In the genomic region with DNA sequence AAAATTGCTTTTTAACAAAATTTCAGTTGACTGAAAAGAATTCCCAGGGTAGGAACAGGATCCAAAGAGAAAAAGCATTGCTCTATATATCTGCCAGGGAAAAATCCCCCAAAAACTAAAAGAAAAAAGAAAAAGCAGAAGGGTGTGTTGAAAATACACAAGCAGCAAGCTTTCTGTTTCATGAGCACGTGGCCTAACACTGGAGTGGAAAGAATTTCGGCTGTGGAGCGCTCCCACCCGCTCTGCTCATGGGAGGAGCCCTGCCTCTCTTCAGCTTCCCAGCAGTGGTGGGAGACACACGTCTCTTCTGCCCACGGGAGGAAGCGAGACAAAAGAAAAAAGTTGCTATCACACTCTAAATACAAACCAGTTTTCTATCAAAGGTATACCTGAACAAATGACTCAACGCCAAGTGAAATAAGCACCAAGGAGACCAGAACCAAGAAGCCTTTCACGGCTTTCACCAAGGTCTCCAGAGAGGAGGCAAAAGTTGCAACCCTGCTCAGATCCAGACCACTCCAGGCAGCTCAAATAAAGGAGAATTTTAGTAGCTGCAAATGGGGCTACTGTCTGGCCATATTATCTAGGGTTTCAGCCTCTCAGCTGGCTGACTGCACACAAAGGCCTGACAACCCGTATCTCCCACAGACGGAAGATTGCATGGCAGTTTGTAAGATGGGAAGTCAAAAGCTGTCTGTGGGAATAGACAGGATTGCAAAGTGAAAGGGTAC, we compare ENCODE assay signal across 13 cellular contexts. TPM values are rescaled to one million over a fixed set of nuclear protein-coding genes. Genes with fewer than 3 reads are reported as not detected.
DNase-seq lines count a peak whose midpoint lies in the region; ATAC-seq and TF ChIP-seq lines count a peak whose summit lies in the region.
"Had no signal": no experiment of that assay in that cellular context is flagged by ENCODE, and none has a peak within 500 bp of the region (broad histone marks: within the 10 kb centered on the region; RNA-seq: fewer than 3 reads in every experiment).

No MANE protein-coding gene starts in this region.

- H4K20me1 ChIP-seq in hepatocyte (ENCODE audit: insufficient read depth, poor library complexity, severe bottlenecking), result no peaks in the 10 kb centered on the region

- H3K27ac ChIP-seq in hepatocyte, result no peak overlapping the region
- peak overlapping the region; percentile 31 to 47 (median 40) for H3K27ac ChIP-seq in gastrocnemius medialis

- no peak overlapping the region for H3K27ac Mint-ChIP-seq in activated CD8-positive, alpha-beta T cell treated with anti-CD3 and anti-CD28 coated beads, Interleukin-2, amount 10 ng/mL, durations not matched to agents 7 days and 5 days

- peak; percentile 31 for ATAC-seq in GM19351 (IDR thresholded peaks at IDR 0.05; ENCODE audit: unreplicated experiment)
- ATAC-seq in activated CD8-positive, alpha-beta T cell treated with anti-CD3 and anti-CD28 coated beads, Interleukin-2, amount 10 ng/mL, durations not matched to agents 7 days and 5 days, result peak; percentile 27
- peak; percentile 42 to 78 for ATAC-seq in gastrocnemius medialis
- ATAC-seq in HG02623 (IDR thresholded peaks at IDR 0.05; ENCODE audit: unreplicated experiment), result no peak
- no peak for ATAC-seq in GM18498 (IDR thresholded peaks at IDR 0.05; ENCODE audit: unreplicated experiment)

- H3K36me3 ChIP-seq in hepatocyte (replicated peaks; ENCODE audit: insufficient read depth, low read depth) (no peaks in the 10 kb centered on the region), gastrocnemius medialis (no peaks in the 10 kb centered on the region)

- no peaks in the 10 kb centered on the region for H3K9me3 ChIP-seq in hepatocyte (ENCODE audit: low read depth)
- H3K9me3 ChIP-seq in gastrocnemius medialis, result no peaks in the 10 kb centered on the region

- H3K4me3 Mint-ChIP-seq in activated CD8-positive, alpha-beta T cell treated with anti-CD3 and anti-CD28 coated beads, Interleukin-2, amount 10 ng/mL, durations not matched to agents 7 days and 5 days, result no peak overlapping the region

- peaks cover 8% of the 10 kb centered on the region for H3K9me3 Mint-ChIP-seq in activated CD8-positive, alpha-beta T cell treated with anti-CD3 and anti-CD28 coated beads, Interleukin-2, amount 10 ng/mL, durations not matched to agents 7 days and 5 days (ENCODE audit: insufficient read depth)

- H3K36me3 Mint-ChIP-seq in activated CD8-positive, alpha-beta T cell treated with anti-CD3 and anti-CD28 coated beads, Interleukin-2, amount 10 ng/mL, durations not matched to agents 7 days and 5 days (ENCODE audit: low read depth), result no peaks in the 10 kb centered on the region

- no peaks in the 10 kb centered on the region for H3K27me3 ChIP-seq in hepatocyte
- H3K27me3 ChIP-seq in gastrocnemius medialis, result no peaks in the 10 kb centered on the region

- 53% methylated on average over 11 of the region's 11 CpGs for WGBS in hepatocyte (ENCODE audit: low lambda C conversion rate, missing lambda C conversion rate)

- POLR2A ChIA-PET in activated CD8-positive, alpha-beta T cell treated with anti-CD3 and anti-CD28 coated beads, Interleukin-2, amount 10 ng/mL, durations not matched to agents 7 days and 5 days (lab: Charles Lee), result no interaction called here

- intact Hi-C loops in gastrocnemius medialis (cut with DNase I; ENCODE audit: low total_unique reads), result no loop called here

- peaks cover 8% of the 10 kb centered on the region for H3K27me3 Mint-ChIP-seq in activated CD8-positive, alpha-beta T cell treated with anti-CD3 and anti-CD28 coated beads, Interleukin-2, amount 10 ng/mL, durations not matched to agents 7 days and 5 days (ENCODE audit: low read depth)

- in situ Hi-C loops in gastrocnemius medialis (cut with MboI; ENCODE audit: low sequenced_read_pairs in 4 of 4), result no loop called here

- TF ChIP-seq CTCF in hepatocyte (IDR thresholded peaks at IDR 0.05; ENCODE audit: poor library complexity) (no peak), gastrocnemius medialis (IDR thresholded peaks at IDR 0.05 in 4 of 5, conservative IDR thresholded peaks at IDR 0.05 in 1 of 5) (no peak)

- no peak for TF ChIP-seq POLR2A in gastrocnemius medialis (IDR thresholded peaks at IDR 0.05)

- no peaks in the 10 kb centered on the region for H3K9me2 ChIP-seq in hepatocyte (replicated peaks; ENCODE audit: insufficient read depth)

- no peak overlapping the region for H3K4me3 ChIP-seq in hepatocyte
- H3K4me3 ChIP-seq in gastrocnemius medialis, result peak overlapping the region in 3 of 4 donors; percentile 16 to 32 (median 17)

- H3K4me1 Mint-ChIP-seq in activated CD8-positive, alpha-beta T cell treated with anti-CD3 and anti-CD28 coated beads, Interleukin-2, amount 10 ng/mL, durations not matched to agents 7 days and 5 days (ENCODE audit: low read depth), result peaks cover 6% of the 10 kb centered on the region

- H3K4me2 ChIP-seq in hepatocyte, result no peak overlapping the region

- CTCF ChIA-PET in activated CD8-positive, alpha-beta T cell treated with anti-CD3 and anti-CD28 coated beads, Interleukin-2, amount 10 ng/mL, durations not matched to agents 7 days and 5 days (lab: Charles Lee), result interaction anchor here (0.6 kb wide), 1 partner anchor 129 kb away, joined by 3 read pairs; no protein-coding TSS in a partner anchor

- H3K79me2 ChIP-seq in hepatocyte, result no peaks in the 10 kb centered on the region

- no peak for DNase-seq in activated CD8-positive, alpha-beta T cell treated with anti-CD3 and anti-CD28 coated beads, Interleukin-2, amount 10 ng/mL, durations not matched to agents 7 days and 5 days
- DNase-seq in hepatocyte (ENCODE audit: low spot score) (peak; percentile 46), gastrocnemius medialis (peak in 1 of 2 donors; percentile 23), NCI-H82 (lab: John Stamatoyannopoulos, UW) (no peak)
- no peak for DNase-seq in NK-92 treated with Interleukin-12 subunit alpha and Interleukin-12 subunit beta, amount 100 ng/mL, for 24 hours (lab: John Stamatoyannopoulos, UW)
- DNase-seq: activated CD4-positive, alpha-beta T cell treated with anti-CD3 and anti-CD28 coated beads, Interleukin-2, amount 50 U/mL, for 1 hour; DMS 273 treated with DMSO at 0.1 percent for 48 hours; H7; NCI-H187; SHP77 had no signal

- peaks cover 11% of the 10 kb centered on the region for H3K4me1 ChIP-seq in hepatocyte (ENCODE audit: insufficient read depth)
- H3K4me1 ChIP-seq in gastrocnemius medialis, result peaks cover 4 to 5% of the 10 kb centered on the region in 2 donors

- peak overlapping the region; percentile 25 for H2AFZ ChIP-seq in hepatocyte

RNA-seq across cellular contexts. Expression of gene ZNF496, which starts 29.5 kb away (rescaled TPM):
- total RNA-seq in activated CD8-positive, alpha-beta T cell treated with anti-CD3 and anti-CD28 coated beads, Interleukin-2, amount 10 ng/mL, durations not matched to agents 7 days and 5 days, result 10 to 100 TPM; 20.5 to 22.0 TPM
- total RNA-seq in hepatocyte (16.5 and 19.4 TPM in 2 replicates), gastrocnemius medialis (10 to 100 TPM; 34.2 to 47.4 (median 39.7) TPM)
- 10.5 and 13.2 TPM in 2 replicates for polyA plus RNA-seq in hepatocyte

RNA-seq across cellular contexts. Expression of gene NLRP3, which starts 54.8 kb away (rescaled TPM):
- total RNA-seq in activated CD8-positive, alpha-beta T cell treated with anti-CD3 and anti-CD28 coated beads, Interleukin-2, amount 10 ng/mL, durations not matched to agents 7 days and 5 days, result 1 to 10 TPM; 4.5 to 4.7 TPM
- 0.13 and 0.20 TPM in 2 replicates for total RNA-seq in hepatocyte
- not detected in 2 replicates for polyA plus RNA-seq in hepatocyte
- under 1 TPM; 0.29 to 0.56 (median 0.47) TPM for total RNA-seq in gastrocnemius medialis

Comparison
In these comparisons a context has a peak if more than half of its experiments do, and no peak if none do; other contexts are left out.
1. ATAC-seq: peak in GM19351 (single experiment), activated CD8-positive, alpha-beta T cell treated with anti-CD3 and anti-CD28 coated beads, Interleukin-2, amount 10 ng/mL, durations not matched to agents 7 days and 5 days (single experiment) and gastrocnemius medialis (2 of 2); none in HG02623 (single experiment) and GM18498 (single experiment).